Comparison of ENCODE assay signal across 1 cellular context in genomic region chr1:212039622-212040021, GRCh38.
TF ChIP-seq lines count a peak whose summit lies in the region.

No MANE protein-coding gene starts in this region.

TF ChIP-seq in K562, 482 proteins besides CTCF, POLR2A, EP300 and RAD21:
- TF ChIP-seq FOS (IDR thresholded peaks at IDR 0.05; ENCODE audit: extremely low read depth, insufficient read length): no peak
- TF ChIP-seq NFIC (IDR thresholded peaks at IDR 0.05): no peak
- TF ChIP-seq KAT7 (CRISPR knock-in tag; IDR thresholded peaks at IDR 0.05; ENCODE audit: borderline replicate concordance): 0 out of 2 replicates have a peak, but pooled peaks have one; percentile 24
